ENCODE assay signal across 24 cellular contexts in genomic region chrX:42973321-42973720, GRCh38.
"Had no signal": no experiment of that assay in that cellular context is flagged by ENCODE, and none has a peak within 500 bp of the region (broad histone marks: within the 10 kb centered on the region; RNA-seq: fewer than 3 reads in every experiment).

No MANE protein-coding gene starts in this region.

- DNase-seq: activated B cell treated with CpG ODN at 0.5 μM for 24 hours; activated CD4-positive, alpha-beta T cell treated with anti-CD3 and anti-CD28 coated beads for 48 hours; activated CD4-positive, alpha-beta T cell treated with anti-CD3 and anti-CD28 coated beads, Interleukin-2, amount 50 U/mL, for 4 hours; activated CD4-positive, CD25-positive, alpha-beta regulatory T cell treated with anti-CD3 and anti-CD28 coated beads, Interleukin-2, amount 50 U/mL, for 72 hours; activated gamma-delta T cell; activated naive CD4-positive, alpha-beta T cell treated with Interleukin-2 at 50 U/mL for 16 hours; activated naive CD8-positive, alpha-beta T cell treated with anti-CD3 and anti-CD28 coated beads, Interleukin-2, amount 10 ng/mL, durations not matched to agents 7 days and 5 days; activated T-cell treated with anti-CD3 and anti-CD28 coated beads, Interleukin-2, amount 50 U/mL, for 1 hour; activated T-cell treated with anti-CD3 and anti-CD28 coated beads, Interleukin-2, amount 50 U/mL, for 72 hours; body of pancreas; Karpas-422; KBM-7; NCI-H1105; NCI-H1436; NCI-H1694; NCI-H1930; NCI-H2081 treated with DMSO at 0.1 percent for 48 hours; NCI-H345; NCI-H524 treated with DMSO at 0.1 percent for 48 hours; PC-9; Right ventricle myocardium superior; T1000 had no signal

- H3K9me3 Mint-ChIP-seq: activated B cell treated with CpG ODN at 0.5 μM for 24 hours; activated naive CD4-positive, alpha-beta T cell treated with anti-CD3 and anti-CD28 coated beads, Interleukin-2, amount 50 U/mL, for 24 hours; activated naive CD8-positive, alpha-beta T cell treated with anti-CD3 and anti-CD28 coated beads, Interleukin-2, amount 10 ng/mL, durations not matched to agents 7 days and 5 days had no signal

- ATAC-seq: activated T-cell treated with anti-CD3 and anti-CD28 coated beads, Interleukin-2, amount 50 U/mL, for 72 hours; body of pancreas had no signal

- H3K36me3 Mint-ChIP-seq: activated naive CD4-positive, alpha-beta T cell treated with anti-CD3 and anti-CD28 coated beads, Interleukin-2, amount 50 U/mL, for 24 hours; activated naive CD8-positive, alpha-beta T cell treated with anti-CD3 and anti-CD28 coated beads, Interleukin-2, amount 10 ng/mL, durations not matched to agents 7 days and 5 days had no signal

- H3K27me3 Mint-ChIP-seq: activated B cell treated with CpG ODN at 0.5 μM for 24 hours; activated naive CD4-positive, alpha-beta T cell treated with anti-CD3 and anti-CD28 coated beads, Interleukin-2, amount 50 U/mL, for 24 hours; activated naive CD8-positive, alpha-beta T cell treated with anti-CD3 and anti-CD28 coated beads, Interleukin-2, amount 10 ng/mL, durations not matched to agents 7 days and 5 days had no signal

- H3K27ac Mint-ChIP-seq: activated B cell treated with CpG ODN at 0.5 μM for 24 hours; activated naive CD4-positive, alpha-beta T cell treated with anti-CD3 and anti-CD28 coated beads, Interleukin-2, amount 50 U/mL, for 24 hours; activated naive CD8-positive, alpha-beta T cell treated with anti-CD3 and anti-CD28 coated beads, Interleukin-2, amount 10 ng/mL, durations not matched to agents 7 days and 5 days; activated T-cell treated with anti-CD3 and anti-CD28 coated beads, Interleukin-2, amount 50 U/mL, for 72 hours; activated T-helper 2 cell treated with anti-CD3 and anti-CD28 coated beads, Interferon-gamma antibody, Interleukin-2, Interleukin-4, amounts not matched to agents 10 μg/mL and 5 μg/mL and 100 μg/mL, durations not matched to agents 14 hours and 24 hours and 36 hours had no signal

- H3K4me3 Mint-ChIP-seq: activated B cell treated with CpG ODN at 0.5 μM for 24 hours; activated naive CD4-positive, alpha-beta T cell treated with anti-CD3 and anti-CD28 coated beads, Interleukin-2, amount 50 U/mL, for 24 hours; activated naive CD8-positive, alpha-beta T cell treated with anti-CD3 and anti-CD28 coated beads, Interleukin-2, amount 10 ng/mL, durations not matched to agents 7 days and 5 days; activated T-cell treated with anti-CD3 and anti-CD28 coated beads, Interleukin-2, amount 50 U/mL, for 72 hours had no signal
